ENCODE assay signal across 14 cellular contexts in the genomic region with DNA sequence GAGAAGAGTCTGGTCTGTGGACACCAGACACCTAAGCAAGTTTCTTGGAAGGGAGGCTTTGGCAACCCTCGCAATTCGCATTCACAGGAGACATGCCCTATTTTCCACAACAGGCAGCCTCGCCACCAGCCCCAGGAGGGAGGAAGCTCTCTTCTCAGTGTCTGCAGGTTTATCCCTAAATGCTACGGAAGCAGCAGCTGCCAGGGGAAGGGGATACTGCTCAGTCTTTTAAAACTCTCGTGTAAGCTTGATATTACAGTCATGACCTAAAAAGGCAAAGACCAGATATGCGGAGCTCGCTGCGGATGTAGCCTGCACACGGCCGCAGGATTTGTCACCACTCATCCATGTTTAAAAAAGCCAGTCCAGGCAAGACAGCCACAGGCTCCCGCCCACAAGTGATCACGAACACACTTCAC.
A peak's percentile ranks its signal among the peaks of the same experiment; 100 is the strongest.
DNase-seq lines count a peak whose midpoint lies in the region; ATAC-seq, FAIRE-seq and TF ChIP-seq lines count a peak whose summit lies in the region.
"Had no signal": no experiment of that assay in that cellular context is flagged by ENCODE, and none has a peak within 500 bp of the region (broad histone marks: within the 10 kb centered on the region; RNA-seq: fewer than 3 reads in every experiment).

No MANE protein-coding gene starts in this region.

- H3K27me3 ChIP-seq in liver (ENCODE audit: control insufficient read depth in 4 of 4, insufficient read depth in 4 of 4, low read length in 3 of 4) (no peaks in the 10 kb centered on the region), HepG2 (ENCODE audit: control insufficient read depth in 1 of 2, insufficient read depth in 2 of 2, low read length in 2 of 2) (peaks cover 0 to 3% of the 10 kb centered on the region in 2 experiments; a peak in 3 of 5 replicates), neutrophil (no peaks in the 10 kb centered on the region), mesendoderm (ENCODE audit: insufficient read depth, low read length, poor library complexity) (no peaks in the 10 kb centered on the region)
- H3K27me3 ChIP-seq: BLaER1 had no signal

- H4K20me1 ChIP-seq in HepG2 (ENCODE audit: insufficient read depth, low read length): no peaks in the 10 kb centered on the region
- H4K20me1 ChIP-seq: BLaER1 had no signal

- H3K56ac ChIP-seq in mesendoderm (ENCODE audit: low read length): no peak overlapping the region

- POLR2A ChIA-PET in HepG2 (lab: Yijun Ruan, JAX): no interaction called here

- peak overlapping the region; percentile 33 to 37 for H3K27ac ChIP-seq in liver (ENCODE audit: low read depth in 1 of 2, low read length in 2 of 2)
- H3K27ac ChIP-seq in HepG2 (ENCODE audit: extremely low read length, insufficient read depth, low read length): no peak overlapping the region
- peak overlapping the region; percentile 30 for H3K27ac ChIP-seq in neutrophil
- no peak overlapping the region for H3K27ac ChIP-seq in mesendoderm (ENCODE audit: low read depth, low read length)
- H3K27ac ChIP-seq: BLaER1 had no signal

- H3K27me3 Mint-ChIP-seq in stimulated activated naive B cell treated with anti-CD40 and anti-IgM and Interleukin-4, amounts not matched to agents 10 μg/mL and 1 μg/mL and 100 μg/mL, for 72 hours: no peaks in the 10 kb centered on the region
- H3K27me3 Mint-ChIP-seq: T-helper 17 cell had no signal

- FAIRE-seq in HepG2 (lab: Jason Lieb, UNC): no peak
- FAIRE-seq: endometrium had no signal

- H2BK15ac ChIP-seq in mesendoderm (replicated peaks; ENCODE audit: low read depth): no peak overlapping the region

- no peak overlapping the region for H2BK5ac ChIP-seq in mesendoderm (ENCODE audit: low read length)

- in situ Hi-C loops in HepG2 (cut with HindIII; ENCODE audit: extremely low pct_ligation_motif_present, low pct_unique_long_range_greater_than_20kb): no loop called here

- TF ChIP-seq EP300 in HepG2 (IDR thresholded peaks at IDR 0.05; ENCODE audit: low read depth in 2 of 2, low read length in 2 of 2): no peak
- no peak for TF ChIP-seq EP300 in HepG2 (CRISPR knock-in tag; IDR thresholded peaks at IDR 0.05; ENCODE audit: borderline replicate concordance)

- H3K36me3 Mint-ChIP-seq in stimulated activated naive B cell treated with anti-CD40 and anti-IgM and Interleukin-4, amounts not matched to agents 10 μg/mL and 1 μg/mL and 100 μg/mL, for 72 hours: peaks cover under 1 to 5% of the 10 kb centered on the region in 2 donors

- ATAC-seq in HepG2: no peak
- no peak for ATAC-seq in stimulated activated naive B cell treated with anti-CD40 and anti-IgM and Interleukin-4, amounts not matched to agents 10 μg/mL and 1 μg/mL and 100 μg/mL, for 72 hours (replicated peaks)
- ATAC-seq: T-helper 17 cell had no signal

- H4K8ac ChIP-seq in mesendoderm (ENCODE audit: low read depth, low read length): no peak overlapping the region

- H3K4me2 ChIP-seq in HepG2 (ENCODE audit: low read depth, low read length) (no peak overlapping the region), mesendoderm (ENCODE audit: low read length) (no peak overlapping the region)
- H3K4me2 ChIP-seq: BLaER1 had no signal

- TF ChIP-seq CTCF in liver (IDR thresholded peaks at IDR 0.05; ENCODE audit: low read depth, low read length, missing input control) (no peak), HepG2 (CRISPR knock-in tag; IDR thresholded peaks at IDR 0.05) (no peak), epithelial cell of esophagus (IDR thresholded peaks at IDR 0.05; ENCODE audit: insufficient read depth, low read depth, low read length, missing control alignments) (no peak), neutrophil (IDR thresholded peaks at IDR 0.05) (no peak)

- no peaks in the 10 kb centered on the region for H3K36me3 ChIP-seq in liver (ENCODE audit: control insufficient read depth in 4 of 4, insufficient read depth in 3 of 4, low read depth in 1 of 4, low read length in 3 of 4)
- H3K36me3 ChIP-seq in HepG2 (replicated peaks in 1 of 2; ENCODE audit: control insufficient read depth in 1 of 2, insufficient read depth in 2 of 2, low read length in 2 of 2): no peaks in the 10 kb centered on the region
- no peaks in the 10 kb centered on the region for H3K36me3 ChIP-seq in neutrophil
- H3K36me3 ChIP-seq in mesendoderm (ENCODE audit: control insufficient read depth, insufficient read depth, low read length): no peaks in the 10 kb centered on the region

- H3K4me1 ChIP-seq in liver (ENCODE audit: control insufficient read depth in 4 of 4, insufficient read depth in 4 of 4, low read length in 3 of 4) (no peaks in the 10 kb centered on the region), HepG2 (ENCODE audit: insufficient read depth, low read length) (no peaks in the 10 kb centered on the region), neutrophil (ENCODE audit: control insufficient read depth in 1 of 2, insufficient read depth in 1 of 2, low read depth in 1 of 2, low read length in 1 of 2) (peaks cover 19 to 20% of the 10 kb centered on the region in 2 experiments), mesendoderm (ENCODE audit: control insufficient read depth, low read depth, low read length) (no peaks in the 10 kb centered on the region)
- H3K4me1 ChIP-seq: BLaER1 had no signal

- no peaks in the 10 kb centered on the region for H3K79me1 ChIP-seq in mesendoderm (ENCODE audit: low read length)

- 70% methylated on average over 12 of the region's 12 CpGs for WGBS in liver
- 64% methylated on average over 11 of the region's 12 CpGs for WGBS in HepG2 (ENCODE audit: low lambda C conversion rate)
- WGBS in mesendoderm (ENCODE audit: extremely low coverage, insufficient coverage, low lambda C conversion rate): no CpG with 5 or more reads among the region's 12 CpGs

- no peaks in the 10 kb centered on the region for H3K79me2 ChIP-seq in HepG2 (ENCODE audit: insufficient read depth, low read length)
- no peaks in the 10 kb centered on the region for H3K79me2 ChIP-seq in mesendoderm (ENCODE audit: control insufficient read depth, insufficient read depth, low read length)

- CTCF ChIA-PET in HepG2 (lab: Yijun Ruan, JAX; ENCODE audit: low intra/inter-chr PET ratio, low total read pairs): no interaction called here

- H3K27ac Mint-ChIP-seq in stimulated activated naive B cell treated with anti-CD40 and anti-IgM and Interleukin-4, amounts not matched to agents 10 μg/mL and 1 μg/mL and 100 μg/mL, for 72 hours: no peak overlapping the region
- H3K27ac Mint-ChIP-seq: activated naive CD8-positive, alpha-beta T cell treated with anti-CD3 and anti-CD28 coated beads, Interleukin-2, amount 10 ng/mL, durations not matched to agents 7 days and 5 days had no signal

- no peak overlapping the region for H3K4me3 Mint-ChIP-seq in stimulated activated naive B cell treated with anti-CD40 and anti-IgM and Interleukin-4, amounts not matched to agents 10 μg/mL and 1 μg/mL and 100 μg/mL, for 72 hours
- H3K4me3 Mint-ChIP-seq: activated naive CD8-positive, alpha-beta T cell treated with anti-CD3 and anti-CD28 coated beads, Interleukin-2, amount 10 ng/mL, durations not matched to agents 7 days and 5 days; T-helper 17 cell had no signal

- TF ChIP-seq RAD21 in liver (IDR thresholded peaks at IDR 0.05) (no peak), HepG2 (CRISPR knock-in tag; IDR thresholded peaks at IDR 0.05) (no peak)

- H3K9me3 ChIP-seq in liver (ENCODE audit: control insufficient read depth in 4 of 4, low read length in 3 of 4): peaks cover 0 to 2% (median 0%) of the 10 kb centered on the region in 4 donors
- H3K9me3 ChIP-seq in HepG2 (ENCODE audit: low read length): no peaks in the 10 kb centered on the region
- H3K9me3 ChIP-seq in neutrophil: no peaks in the 10 kb centered on the region

- peaks cover 3 to 9% of the 10 kb centered on the region in 2 donors for H3K9me3 Mint-ChIP-seq in stimulated activated naive B cell treated with anti-CD40 and anti-IgM and Interleukin-4, amounts not matched to agents 10 μg/mL and 1 μg/mL and 100 μg/mL, for 72 hours

- no peak overlapping the region for H2AK5ac ChIP-seq in mesendoderm (ENCODE audit: low read length)

- intact Hi-C loops in HepG2 (cut with micrococcal nuclease; ENCODE audit: unreplicated experiment): no loop called here

- no peak overlapping the region for H3K4ac ChIP-seq in mesendoderm (ENCODE audit: low read depth, low read length)

- H4K5ac ChIP-seq in mesendoderm (ENCODE audit: low read length): no peak overlapping the region

- no peak overlapping the region for H3K18ac ChIP-seq in mesendoderm (ENCODE audit: low read length)

- no peak overlapping the region for H3K9ac ChIP-seq in liver (ENCODE audit: low read depth in 1 of 2, low read length in 2 of 2)
- H3K9ac ChIP-seq in HepG2 (ENCODE audit: insufficient read depth, low read depth, low read length): no peak overlapping the region
- H3K9ac ChIP-seq in mesendoderm (ENCODE audit: low read length): no peak overlapping the region
- H3K9ac ChIP-seq: BLaER1 had no signal

- BruUV-seq in HepG2 (replicated peaks; lab: Mats Ljungman, UMichigan): no TSS peak

- no peaks in the 10 kb centered on the region for H3K4me1 Mint-ChIP-seq in stimulated activated naive B cell treated with anti-CD40 and anti-IgM and Interleukin-4, amounts not matched to agents 10 μg/mL and 1 μg/mL and 100 μg/mL, for 72 hours
- H3K4me1 Mint-ChIP-seq: activated naive CD8-positive, alpha-beta T cell treated with anti-CD3 and anti-CD28 coated beads, Interleukin-2, amount 10 ng/mL, durations not matched to agents 7 days and 5 days had no signal

- H2AFZ ChIP-seq in HepG2 (ENCODE audit: low read length): no peak overlapping the region

- TF ChIP-seq POLR2A in HepG2 (IDR thresholded peaks at IDR 0.05; ENCODE audit: insufficient read depth in 1 of 2, low read depth in 2 of 2, low read length in 2 of 2): no peak

- H3K23ac ChIP-seq in mesendoderm (ENCODE audit: low read length): no peak overlapping the region

- no peak overlapping the region for H3K4me3 ChIP-seq in liver (ENCODE audit: low read depth in 1 of 3, low read length in 3 of 3)
- H3K4me3 ChIP-seq in HepG2 (replicated peaks in 1 of 3; ENCODE audit: insufficient read depth in 1 of 3, low read depth in 2 of 3, low read length in 3 of 3): no peak overlapping the region
- no peak overlapping the region for H3K4me3 ChIP-seq in epithelial cell of esophagus (ENCODE audit: low read length)
- H3K4me3 ChIP-seq in neutrophil (ENCODE audit: low read depth in 1 of 2, low read length in 1 of 2): no peak overlapping the region
- no peak overlapping the region for H3K4me3 ChIP-seq in mesendoderm (ENCODE audit: low read length)
- H3K4me3 ChIP-seq: BLaER1 had no signal

- no peak for DNase-seq in HepG2 (ENCODE audit: low spot score)
- peak; percentile 54 for DNase-seq in epithelial cell of esophagus (ENCODE audit: low read depth)
- no peak for DNase-seq in activated CD4-positive, alpha-beta T cell treated with anti-CD3 and anti-CD28 coated beads, Interleukin-2, amount 50 U/mL, for 48 hours
- DNase-seq in NCI-H2196 (lab: John Stamatoyannopoulos, UW; ENCODE audit: unreplicated experiment): no peak
- DNase-seq in mesendoderm: no peak
- no peak for DNase-seq in stimulated activated naive B cell treated with anti-CD40 and anti-IgM and Interleukin-4, amounts not matched to agents 10 μg/mL and 1 μg/mL and 100 μg/mL, for 72 hours
- DNase-seq: activated naive CD8-positive, alpha-beta T cell treated with anti-CD3 and anti-CD28 coated beads, Interleukin-2, amount 10 ng/mL, durations not matched to agents 7 days and 5 days; NCI-H1436; stimulated activated CD4-positive, alpha-beta T cell treated with anti-CD3 and anti-CD28 coated beads, Interleukin-4, amount 100 ng/mL, for 24 hours; T-helper 17 cell had no signal

- H2BK120ac ChIP-seq in mesendoderm (ENCODE audit: low read depth, low read length): no peak overlapping the region

Comparison
In these comparisons a context has a peak if more than half of its experiments do, and no peak if none do; other contexts are left out.
1. H3K27ac ChIP-seq: peak in liver (2 of 2) and neutrophil (single experiment); none in HepG2 (single experiment) and mesendoderm (single experiment).